In the genomic region with DNA sequence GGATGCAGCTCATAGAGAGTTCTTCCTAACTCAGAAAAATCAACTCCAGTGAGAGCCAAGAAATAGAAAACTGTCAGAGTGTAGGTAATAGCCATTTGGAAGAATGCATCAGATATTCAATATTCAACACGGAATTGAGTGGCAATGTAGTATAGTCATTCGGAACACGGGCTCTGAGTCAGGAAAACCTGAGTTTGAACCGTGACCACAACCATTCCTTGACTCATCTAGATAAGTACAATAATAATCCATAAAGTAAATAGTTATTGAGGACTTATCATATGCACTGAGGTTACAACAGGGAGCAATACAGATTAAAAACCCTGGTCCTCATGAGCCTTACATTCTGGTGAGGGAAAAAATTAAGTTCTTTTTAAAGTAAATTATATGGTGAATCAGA, we compare ENCODE assay signal across 17 cellular contexts.
DNase-seq lines count a peak whose midpoint lies in the region; ATAC-seq and TF ChIP-seq lines count a peak whose summit lies in the region.
"Had no signal": no experiment of that assay in that cellular context is flagged by ENCODE, and none has a peak within 500 bp of the region (broad histone marks: within the 10 kb centered on the region; RNA-seq: fewer than 3 reads in every experiment).

No MANE protein-coding gene starts in this region.

- intact Hi-C loops in posterior cingulate gyrus (cut with DNase I): no loop called here

- no peak for TF ChIP-seq CTCF in foreskin fibroblast (IDR thresholded peaks at IDR 0.05; ENCODE audit: low read depth, low read length)

- H3K4me3 ChIP-seq in foreskin fibroblast (ENCODE audit: low read depth in 1 of 2, low read length in 2 of 2): no peak overlapping the region
- H3K4me3 ChIP-seq: mucosa of descending colon, uterus had no signal

- DNase-seq in AG08396 (ENCODE audit: low spot score) (peak; percentile 19), HT1080 (ENCODE audit: low read depth) (peak; percentile 41), astrocyte of the hippocampus (ENCODE audit: low read depth, low spot score) (peak; percentile 48), foreskin fibroblast (peak; percentile 6 to 46), posterior cingulate gyrus (no peak), kidney glomerular epithelial cell (lab: John Stamatoyannopoulos, UW) (no peak)
- DNase-seq: activated CD4-positive, alpha-beta T cell treated with anti-CD3 and anti-CD28 coated beads, Interleukin-2, amount 10 ng/mL, durations not matched to agents 24 days and 14 days; activated naive CD4-positive, alpha-beta T cell treated with anti-CD3 and anti-CD28 coated beads, Interleukin-2, amount 50 U/mL, for 16 hours; DMS153; mucosa of descending colon; NCI-H1105 treated with DMSO at 0.1 percent for 48 hours; right cardiac atrium; stimulated activated CD4-positive, alpha-beta T cell treated with anti-CD3 and anti-CD28 coated beads, Interleukin-2, amount 100 ng/mL, for 24 hours; uterus had no signal

- no peak for ATAC-seq in GM19463 (IDR thresholded peaks at IDR 0.05; ENCODE audit: unreplicated experiment)
- no peak for ATAC-seq in HG02610 (IDR thresholded peaks at IDR 0.05; ENCODE audit: unreplicated experiment)
- ATAC-seq: left lobe of liver, mucosa of descending colon, right cardiac atrium had no signal

Comparison
In these comparisons a context has a peak if more than half of its experiments do, and no peak if none do; other contexts are left out.
1. DNase-seq: peak in AG08396 (single experiment), HT1080 (single experiment), astrocyte of the hippocampus (single experiment) and foreskin fibroblast (2 of 2); none in posterior cingulate gyrus (0 of 10) and kidney glomerular epithelial cell (single experiment).